16 cellular contexts compared by ENCODE assay signal in genomic region chr4:1933700-1934099, GRCh38.
"Had no signal": no experiment of that assay in that cellular context is flagged by ENCODE, and none has a peak within 500 bp of the region (broad histone marks: within the 10 kb centered on the region; RNA-seq: fewer than 3 reads in every experiment).

No MANE protein-coding gene starts in this region.

- H3K27ac ChIP-seq: PC-9 had no signal

- ATAC-seq: activated CD4-positive, CD25-positive, alpha-beta regulatory T cell treated with anti-CD3 and anti-CD28 coated beads, Interleukin-2, amount 50 U/mL, for 24 hours; activated CD8-positive, alpha-beta T cell treated with anti-CD3 and anti-CD28 coated beads for 36 hours had no signal

- H3K4me3 ChIP-seq: PC-9 had no signal

- DNase-seq: activated CD4-positive, alpha-beta T cell treated with anti-CD3 and anti-CD28 coated beads for 4 hours; activated CD8-positive, alpha-beta memory T cell treated with anti-CD3 and anti-CD28 coated beads, Interleukin-2, amount 50 U/mL, for 4 hours; activated CD8-positive, alpha-beta T cell treated with anti-CD3 and anti-CD28 coated beads for 36 hours; activated effector memory CD4-positive, alpha-beta T cell treated with Interleukin-2 at 50 U/mL for 16 hours; activated naive CD4-positive, alpha-beta T cell; activated T-cell treated with anti-CD3 and anti-CD28 coated beads, Interleukin-2, amount 50 U/mL, for 1 hour; aorta; central memory CD4-positive, alpha-beta T cell; Karpas-422; NCI-H1105 treated with DMSO at 0.1 percent for 48 hours; NCI-H1436 treated with DMSO at 0.1 percent for 48 hours; NCI-H1930; NCI-H510A treated with DMSO at 0.1 percent for 48 hours; PC-9; SHP77 treated with DMSO at 0.1 percent for 48 hours had no signal
